14 cellular contexts compared by ENCODE assay signal in the genomic region with DNA sequence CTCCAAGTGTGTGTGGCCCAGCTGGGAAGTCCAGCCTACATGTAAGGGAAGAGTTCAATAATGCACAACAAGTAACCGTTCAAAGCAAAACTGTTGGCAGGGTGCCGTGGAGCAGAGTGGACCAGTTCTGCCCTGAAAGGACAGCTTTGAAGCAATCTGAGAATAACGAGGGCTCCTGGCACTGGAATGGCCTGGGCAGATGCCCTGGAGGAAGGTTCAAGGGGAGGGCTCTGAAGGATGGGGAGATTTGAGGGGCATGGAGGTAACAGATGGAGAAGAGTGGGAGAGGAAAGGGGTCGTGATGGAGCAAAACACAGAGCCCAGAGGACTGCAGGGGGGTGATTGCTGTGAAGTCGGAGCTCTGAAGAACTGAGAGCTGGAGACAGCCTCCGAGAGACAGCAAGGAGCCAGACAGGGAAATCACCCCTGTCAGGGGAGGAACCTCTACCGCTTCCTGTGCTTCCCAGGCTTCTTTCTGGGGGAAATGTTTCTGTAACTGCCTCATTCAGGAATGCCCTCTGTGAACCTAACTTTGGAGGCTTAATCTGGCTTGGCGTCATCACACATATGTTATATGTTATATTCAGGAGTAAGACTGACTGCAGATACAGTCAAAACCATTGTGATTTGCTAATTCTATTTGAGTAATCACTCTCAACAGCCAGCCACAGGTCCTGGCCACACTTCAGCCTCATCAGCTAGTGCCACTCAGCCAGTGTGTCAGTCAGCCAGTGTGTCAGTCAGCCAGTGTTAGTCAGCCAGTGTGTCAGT. TPM values are rescaled to one million over a fixed set of nuclear protein-coding genes. Genes with fewer than 3 reads are reported as not detected.
DNase-seq lines count a peak whose midpoint lies in the region; ATAC-seq and TF ChIP-seq lines count a peak whose summit lies in the region.
"Had no signal": no experiment of that assay in that cellular context is flagged by ENCODE, and none has a peak within 500 bp of the region (broad histone marks: within the 10 kb centered on the region; RNA-seq: fewer than 3 reads in every experiment).

No MANE protein-coding gene starts in this region.

- H3K36me3 Mint-ChIP-seq in activated naive CD8-positive, alpha-beta T cell treated with anti-CD3 and anti-CD28 coated beads, Interleukin-2, amount 50 U/mL, for 24 hours (ENCODE audit: low read depth), result peaks cover 4% of the 10 kb centered on the region
- no peaks in the 10 kb centered on the region for H3K36me3 Mint-ChIP-seq in activated naive CD8-positive, alpha-beta T cell treated with anti-CD3 and anti-CD28 coated beads for 36 hours

- no peak overlapping the region for H3K27ac ChIP-seq in substantia nigra (ENCODE audit: low read depth, low read length, poor library complexity, severe bottlenecking)
- H3K27ac ChIP-seq: gastrocnemius medialis had no signal

- ATAC-seq in activated naive CD8-positive, alpha-beta T cell treated with anti-CD3 and anti-CD28 coated beads, Interleukin-2, amount 50 U/mL, for 24 hours, result peak; percentile 39
- ATAC-seq: gastrocnemius medialis had no signal

- no peak overlapping the region for H3K4me3 Mint-ChIP-seq in activated naive CD8-positive, alpha-beta T cell treated with anti-CD3 and anti-CD28 coated beads, Interleukin-2, amount 50 U/mL, for 24 hours
- H3K4me3 Mint-ChIP-seq in activated naive CD8-positive, alpha-beta T cell treated with anti-CD3 and anti-CD28 coated beads for 36 hours, result no peak overlapping the region
- H3K4me3 Mint-ChIP-seq: H9 had no signal

- H3K4me1 Mint-ChIP-seq in activated naive CD8-positive, alpha-beta T cell treated with anti-CD3 and anti-CD28 coated beads, Interleukin-2, amount 50 U/mL, for 24 hours, result peaks cover 14% of the 10 kb centered on the region
- no peaks in the 10 kb centered on the region for H3K4me1 Mint-ChIP-seq in activated naive CD8-positive, alpha-beta T cell treated with anti-CD3 and anti-CD28 coated beads for 36 hours

- H3K9me3 Mint-ChIP-seq in activated naive CD8-positive, alpha-beta T cell treated with anti-CD3 and anti-CD28 coated beads, Interleukin-2, amount 50 U/mL, for 24 hours, result no peaks in the 10 kb centered on the region
- H3K9me3 Mint-ChIP-seq in activated naive CD8-positive, alpha-beta T cell treated with anti-CD3 and anti-CD28 coated beads for 36 hours, result no peaks in the 10 kb centered on the region

- CTCF ChIA-PET in GM10248 (lab: Yijun Ruan, JAX), result interaction anchor here (0.7 to 1.9 kb wide), 4 partner anchors 12 to 411 kb away, joined by 3 to 9 read pairs (median 4); no protein-coding TSS in a partner anchor

- H3K4me3 ChIP-seq in astrocyte of the spinal cord (ENCODE audit: low read depth, low read length), result no peak overlapping the region
- H3K4me3 ChIP-seq: gastrocnemius medialis had no signal

- in situ Hi-C loops in astrocyte of the spinal cord (cut with HindIII; ENCODE audit: low sequenced_read_pairs), result loop anchor here (25.0 kb wide), 1 partner anchor 356 kb away; no protein-coding TSS in a partner anchor

- H3K27ac Mint-ChIP-seq in activated naive CD8-positive, alpha-beta T cell treated with anti-CD3 and anti-CD28 coated beads, Interleukin-2, amount 50 U/mL, for 24 hours, result no peak overlapping the region
- H3K27ac Mint-ChIP-seq in activated naive CD8-positive, alpha-beta T cell treated with anti-CD3 and anti-CD28 coated beads for 36 hours, result no peak overlapping the region
- H3K27ac Mint-ChIP-seq: H9 had no signal

- no peak for TF ChIP-seq CTCF in astrocyte of the spinal cord (IDR thresholded peaks at IDR 0.05; ENCODE audit: low read depth, low read length)
- no peak for TF ChIP-seq CTCF in GM10248 (IDR thresholded peaks at IDR 0.05; ENCODE audit: control extremely low read depth, extremely low read depth, low read depth, missing control alignments)

- POLR2A ChIA-PET in GM10248 (lab: Yijun Ruan, JAX), result no interaction called here

- no peaks in the 10 kb centered on the region for H3K27me3 Mint-ChIP-seq in activated naive CD8-positive, alpha-beta T cell treated with anti-CD3 and anti-CD28 coated beads, Interleukin-2, amount 50 U/mL, for 24 hours
- H3K27me3 Mint-ChIP-seq in activated naive CD8-positive, alpha-beta T cell treated with anti-CD3 and anti-CD28 coated beads for 36 hours, result no peaks in the 10 kb centered on the region

- no peak for DNase-seq in activated naive CD8-positive, alpha-beta T cell treated with anti-CD3 and anti-CD28 coated beads, Interleukin-2, amount 50 U/mL, for 24 hours
- no peak for DNase-seq in activated naive CD8-positive, alpha-beta T cell treated with anti-CD3 and anti-CD28 coated beads for 36 hours
- DNase-seq in astrocyte of the spinal cord (ENCODE audit: low read depth, low spot score) (peak; percentile 41), iris pigment epithelial cell (ENCODE audit: low read depth) (peak; percentile 69), substantia nigra (lab: John Stamatoyannopoulos, UW) (peak in 29 of 49 donors; percentile 14 to 63 (median 35)), iPS-NIHi11 (ENCODE audit: low spot score) (no peak), GM10248 (ENCODE audit: extremely low spot score) (no peak), SW480 (ENCODE audit: low spot score) (no peak)
- DNase-seq: gastrocnemius medialis, H9, NCI-H1105, NCI-H2227 treated with DMSO at 0.1 percent for 48 hours, occipital lobe, small intestine had no signal

RNA-seq across cellular contexts. Expression of gene ZC3H12D, which starts 41.2 kb away (rescaled TPM):
- 10 to 100 TPM; 27.9 to 28.0 TPM for total RNA-seq in activated naive CD8-positive, alpha-beta T cell treated with anti-CD3 and anti-CD28 coated beads for 36 hours

RNA-seq across cellular contexts. Expression of gene SUMO4, which starts 43.5 kb away (rescaled TPM):
- total RNA-seq in activated naive CD8-positive, alpha-beta T cell treated with anti-CD3 and anti-CD28 coated beads for 36 hours, result 1 to 10 TPM; 2.3 to 2.6 TPM

Comparison
In these comparisons a context has a peak if more than half of its experiments do, and no peak if none do; other contexts are left out.
1. DNase-seq: peak in astrocyte of the spinal cord (single experiment), iris pigment epithelial cell (single experiment) and substantia nigra (29 of 49); none in activated naive CD8-positive, alpha-beta T cell treated with anti-CD3 and anti-CD28 coated beads, Interleukin-2, amount 50 U/mL, for 24 hours (single experiment), activated naive CD8-positive, alpha-beta T cell treated with anti-CD3 and anti-CD28 coated beads for 36 hours (single experiment), iPS-NIHi11 (single experiment), GM10248 (single experiment) and SW480 (single experiment).